1 cellular context compared by ENCODE assay signal in the genomic region with DNA sequence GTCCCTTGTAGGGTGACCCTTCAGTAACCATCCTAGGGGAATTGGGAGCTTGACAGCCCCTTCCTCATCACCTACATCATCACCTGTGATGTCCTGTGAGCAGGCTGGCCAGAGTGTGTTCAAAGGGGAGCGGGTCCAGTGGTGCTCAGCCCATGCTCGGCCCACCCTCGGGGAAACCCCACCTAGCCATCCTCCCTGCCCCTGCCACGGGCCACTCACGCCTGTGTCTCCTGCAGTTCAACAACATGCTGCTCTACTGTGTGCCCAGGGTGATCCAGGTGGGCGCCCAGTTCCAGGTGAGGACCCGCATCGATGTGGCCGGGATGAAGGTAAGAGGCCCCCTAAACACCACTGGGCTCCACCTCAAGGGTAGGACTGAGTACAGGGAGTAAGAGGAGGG.
TF ChIP-seq lines count a peak whose summit lies in the region.

No MANE protein-coding gene starts in this region.

TF ChIP-seq in GM23338, 12 proteins besides CTCF, POLR2A, EP300 and RAD21 (continued from another document):
- TF ChIP-seq, protein P1, sequence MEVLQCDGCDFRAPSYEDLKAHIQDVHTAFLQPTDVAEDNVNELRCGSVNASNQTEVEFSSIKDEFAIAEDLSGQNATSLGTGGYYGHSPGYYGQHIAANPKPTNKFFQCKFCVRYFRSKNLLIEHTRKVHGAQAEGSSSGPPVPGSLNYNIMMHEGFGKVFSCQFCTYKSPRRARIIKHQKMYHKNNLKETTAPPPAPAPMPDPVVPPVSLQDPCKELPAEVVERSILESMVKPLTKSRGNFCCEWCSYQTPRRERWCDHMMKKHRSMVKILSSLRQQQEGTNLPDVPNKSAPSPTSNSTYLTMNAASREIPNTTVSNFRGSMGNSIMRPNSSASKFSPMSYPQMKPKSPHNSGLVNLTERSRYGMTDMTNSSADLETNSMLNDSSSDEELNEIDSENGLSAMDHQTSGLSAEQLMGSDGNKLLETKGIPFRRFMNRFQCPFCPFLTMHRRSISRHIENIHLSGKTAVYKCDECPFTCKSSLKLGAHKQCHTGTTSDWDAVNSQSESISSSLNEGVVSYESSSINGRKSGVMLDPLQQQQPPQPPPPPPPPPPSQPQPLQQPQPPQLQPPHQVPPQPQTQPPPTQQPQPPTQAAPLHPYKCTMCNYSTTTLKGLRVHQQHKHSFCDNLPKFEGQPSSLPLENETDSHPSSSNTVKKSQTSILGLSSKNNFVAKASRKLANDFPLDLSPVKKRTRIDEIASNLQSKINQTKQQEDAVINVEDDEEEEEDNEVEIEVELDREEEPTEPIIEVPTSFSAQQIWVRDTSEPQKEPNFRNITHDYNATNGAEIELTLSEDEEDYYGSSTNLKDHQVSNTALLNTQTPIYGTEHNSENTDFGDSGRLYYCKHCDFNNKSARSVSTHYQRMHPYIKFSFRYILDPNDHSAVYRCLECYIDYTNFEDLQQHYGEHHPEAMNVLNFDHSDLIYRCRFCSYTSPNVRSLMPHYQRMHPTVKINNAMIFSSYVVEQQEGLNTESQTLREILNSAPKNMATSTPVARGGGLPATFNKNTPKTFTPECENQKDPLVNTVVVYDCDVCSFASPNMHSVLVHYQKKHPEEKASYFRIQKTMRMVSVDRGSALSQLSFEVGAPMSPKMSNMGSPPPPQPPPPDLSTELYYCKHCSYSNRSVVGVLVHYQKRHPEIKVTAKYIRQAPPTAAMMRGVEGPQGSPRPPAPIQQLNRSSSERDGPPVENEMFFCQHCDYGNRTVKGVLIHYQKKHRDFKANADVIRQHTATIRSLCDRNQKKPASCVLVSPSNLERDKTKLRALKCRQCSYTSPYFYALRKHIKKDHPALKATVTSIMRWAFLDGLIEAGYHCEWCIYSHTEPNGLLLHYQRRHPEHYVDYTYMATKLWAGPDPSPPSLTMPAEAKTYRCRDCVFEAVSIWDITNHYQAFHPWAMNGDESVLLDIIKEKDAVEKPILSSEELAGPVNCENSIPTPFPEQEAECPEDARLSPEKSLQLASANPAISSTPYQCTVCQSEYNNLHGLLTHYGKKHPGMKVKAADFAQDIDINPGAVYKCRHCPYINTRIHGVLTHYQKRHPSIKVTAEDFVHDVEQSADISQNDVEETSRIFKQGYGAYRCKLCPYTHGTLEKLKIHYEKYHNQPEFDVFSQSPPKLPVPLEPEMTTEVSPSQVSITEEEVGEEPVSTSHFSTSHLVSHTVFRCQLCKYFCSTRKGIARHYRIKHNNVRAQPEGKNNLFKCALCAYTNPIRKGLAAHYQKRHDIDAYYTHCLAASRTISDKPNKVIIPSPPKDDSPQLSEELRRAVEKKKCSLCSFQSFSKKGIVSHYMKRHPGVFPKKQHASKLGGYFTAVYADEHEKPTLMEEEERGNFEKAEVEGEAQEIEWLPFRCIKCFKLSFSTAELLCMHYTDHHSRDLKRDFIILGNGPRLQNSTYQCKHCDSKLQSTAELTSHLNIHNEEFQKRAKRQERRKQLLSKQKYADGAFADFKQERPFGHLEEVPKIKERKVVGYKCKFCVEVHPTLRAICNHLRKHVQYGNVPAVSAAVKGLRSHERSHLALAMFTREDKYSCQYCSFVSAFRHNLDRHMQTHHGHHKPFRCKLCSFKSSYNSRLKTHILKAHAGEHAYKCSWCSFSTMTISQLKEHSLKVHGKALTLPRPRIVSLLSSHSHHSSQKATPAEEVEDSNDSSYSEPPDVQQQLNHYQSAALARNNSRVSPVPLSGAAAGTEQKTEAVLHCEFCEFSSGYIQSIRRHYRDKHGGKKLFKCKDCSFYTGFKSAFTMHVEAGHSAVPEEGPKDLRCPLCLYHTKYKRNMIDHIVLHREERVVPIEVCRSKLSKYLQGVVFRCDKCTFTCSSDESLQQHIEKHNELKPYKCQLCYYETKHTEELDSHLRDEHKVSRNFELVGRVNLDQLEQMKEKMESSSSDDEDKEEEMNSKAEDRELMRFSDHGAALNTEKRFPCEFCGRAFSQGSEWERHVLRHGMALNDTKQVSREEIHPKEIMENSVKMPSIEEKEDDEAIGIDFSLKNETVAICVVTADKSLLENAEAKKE (CRISPR knock-in tag; IDR thresholded peaks at IDR 0.05) = no peak
- TF ChIP-seq ZNF331 (CRISPR knock-in tag; IDR thresholded peaks at IDR 0.05; ENCODE audit: low read depth) (no peak), POLR2AphosphoS5 (IDR thresholded peaks at IDR 0.05; ENCODE audit: low read depth) (no peak)
